15 cellular contexts compared by ENCODE assay signal in genomic region chrX:43121637-43122036, GRCh38.
DNase-seq lines count a peak whose midpoint lies in the region; ATAC-seq and TF ChIP-seq lines count a peak whose summit lies in the region.
"Had no signal": no experiment of that assay in that cellular context is flagged by ENCODE, and none has a peak within 500 bp of the region (broad histone marks: within the 10 kb centered on the region; RNA-seq: fewer than 3 reads in every experiment).

No MANE protein-coding gene starts in this region.

- 100% methylated on average over 1 of the region's 1 CpG for WGBS in endodermal cell (ENCODE audit: insufficient coverage in 1 of 2, insufficient read length in 1 of 2), 2 experiments

- no peak overlapping the region for H3K9ac ChIP-seq in endodermal cell (ENCODE audit: extremely low read depth, low read length, poor library complexity, severe bottlenecking)
- H3K9ac ChIP-seq in neural progenitor cell, result no peak overlapping the region

- no peaks in the 10 kb centered on the region for H4K20me1 ChIP-seq in neural progenitor cell (ENCODE audit: low read depth)

- no peaks in the 10 kb centered on the region for H3K9me3 Mint-ChIP-seq in activated CD4-positive, alpha-beta T cell treated with anti-CD3 and anti-CD28 coated beads, Interleukin-2, amount 10 ng/mL, durations not matched to agents 7 days and 5 days
- H3K9me3 Mint-ChIP-seq in endodermal cell (peaks cover 16% of the 10 kb centered on the region), neural progenitor cell (no peaks in the 10 kb centered on the region)
- no peaks in the 10 kb centered on the region for H3K9me3 Mint-ChIP-seq in activated T-cell treated with anti-CD3 and anti-CD28 coated beads, Interleukin-2, amount 50 U/mL, for 72 hours

- H3K79me2 ChIP-seq in neural progenitor cell (ENCODE audit: low read depth), result no peaks in the 10 kb centered on the region

- H3K36me3 ChIP-seq in endodermal cell (ENCODE audit: control insufficient read depth, insufficient read depth, low read length) (no peaks in the 10 kb centered on the region), neural progenitor cell (no peaks in the 10 kb centered on the region)
- H3K36me3 ChIP-seq: cardiac muscle cell, heart left ventricle had no signal

- H3K4me2 ChIP-seq in neural progenitor cell, result no peak overlapping the region

- no peak overlapping the region for H2AFZ ChIP-seq in neural progenitor cell (replicated peaks)

- TF ChIP-seq CTCF in endodermal cell (conservative IDR thresholded peaks at IDR 0.05) (peak; percentile 64), neural progenitor cell (IDR thresholded peaks at IDR 0.05) (peak; percentile 42)

- H3K9me3 ChIP-seq in endodermal cell (ENCODE audit: control insufficient read depth, low read length) (peaks cover 10% of the 10 kb centered on the region), neural progenitor cell (ENCODE audit: low read depth) (no peaks in the 10 kb centered on the region)
- H3K9me3 ChIP-seq: heart left ventricle had no signal

- H3K27ac ChIP-seq in endodermal cell (ENCODE audit: low read depth, low read length) (no peak overlapping the region), neural progenitor cell (no peak overlapping the region)
- H3K27ac ChIP-seq: cardiac muscle cell, heart left ventricle had no signal

- CTCF ChIA-PET in activated CD4-positive, alpha-beta T cell treated with anti-CD3 and anti-CD28 coated beads, Interleukin-2, amount 10 ng/mL, durations not matched to agents 7 days and 5 days (lab: Charles Lee), result interaction anchor here (1.6 kb wide), 1 partner anchor 13 kb away, joined by 4 read pairs; no protein-coding TSS in a partner anchor

- H3K27me3 ChIP-seq in endodermal cell (ENCODE audit: control insufficient read depth, insufficient read depth, low read length, poor library complexity, severe bottlenecking) (no peaks in the 10 kb centered on the region), neural progenitor cell (no peaks in the 10 kb centered on the region)
- H3K27me3 ChIP-seq: cardiac muscle cell had no signal

- H3F3A ChIP-seq in neural progenitor cell (ENCODE audit: low read depth), result no peaks in the 10 kb centered on the region

- H3K4me3 Mint-ChIP-seq in activated CD4-positive, alpha-beta T cell treated with anti-CD3 and anti-CD28 coated beads, Interleukin-2, amount 10 ng/mL, durations not matched to agents 7 days and 5 days, result no peak overlapping the region
- no peak overlapping the region for H3K4me3 Mint-ChIP-seq in endodermal cell
- H3K4me3 Mint-ChIP-seq in neural progenitor cell, result no peak overlapping the region
- no peak overlapping the region for H3K4me3 Mint-ChIP-seq in activated T-cell treated with anti-CD3 and anti-CD28 coated beads, Interleukin-2, amount 50 U/mL, for 72 hours

- H3K27ac Mint-ChIP-seq in activated CD4-positive, alpha-beta T cell treated with anti-CD3 and anti-CD28 coated beads, Interleukin-2, amount 10 ng/mL, durations not matched to agents 7 days and 5 days, result no peak overlapping the region
- H3K27ac Mint-ChIP-seq in endodermal cell (no peak overlapping the region), neural progenitor cell (no peak overlapping the region)
- no peak overlapping the region for H3K27ac Mint-ChIP-seq in activated T-cell treated with anti-CD3 and anti-CD28 coated beads, Interleukin-2, amount 50 U/mL, for 72 hours

- H3K4me1 Mint-ChIP-seq in activated CD4-positive, alpha-beta T cell treated with anti-CD3 and anti-CD28 coated beads, Interleukin-2, amount 10 ng/mL, durations not matched to agents 7 days and 5 days, result no peaks in the 10 kb centered on the region
- peaks cover 3% of the 10 kb centered on the region for H3K4me1 Mint-ChIP-seq in endodermal cell
- H3K4me1 Mint-ChIP-seq in neural progenitor cell, result no peaks in the 10 kb centered on the region
- H3K4me1 Mint-ChIP-seq in activated T-cell treated with anti-CD3 and anti-CD28 coated beads, Interleukin-2, amount 50 U/mL, for 72 hours (ENCODE audit: low read depth), result no peaks in the 10 kb centered on the region

- H3K4me3 ChIP-seq in endodermal cell (ENCODE audit: low read length) (no peak overlapping the region), neural progenitor cell (no peak overlapping the region)
- H3K4me3 ChIP-seq: cardiac muscle cell, heart left ventricle had no signal

- peak; percentile 6 for DNase-seq in activated CD4-positive, alpha-beta T cell treated with anti-CD3 and anti-CD28 coated beads, Interleukin-2, amount 10 ng/mL, durations not matched to agents 7 days and 5 days
- DNase-seq in activated CD4-positive, alpha-beta T cell treated with anti-CD3 and anti-CD28 coated beads, Interleukin-2, amount 50 U/mL, for 1 hour, result no peak
- DNase-seq in M059J (ENCODE audit: low read depth) (peak; percentile 22), endodermal cell (peak; percentile 43), neural progenitor cell (ENCODE audit: low spot score) (peak; percentile 36), MV-4-11 (lab: John Stamatoyannopoulos, UW) (no peak)
- no peak for DNase-seq in activated T-cell treated with anti-CD3 and anti-CD28 coated beads, Interleukin-2, amount 50 U/mL, for 72 hours
- DNase-seq: activated naive CD4-positive, alpha-beta T cell; heart left ventricle; left colon; naive B cell; NCI-H1048; stimulated activated CD4-positive, alpha-beta T cell treated with anti-CD3 and anti-CD28 coated beads, Interleukin-15, amount 100 ng/mL, for 24 hours had no signal

- no peaks in the 10 kb centered on the region for H3K36me3 Mint-ChIP-seq in activated CD4-positive, alpha-beta T cell treated with anti-CD3 and anti-CD28 coated beads, Interleukin-2, amount 10 ng/mL, durations not matched to agents 7 days and 5 days (ENCODE audit: low read depth)
- peaks cover 7% of the 10 kb centered on the region for H3K36me3 Mint-ChIP-seq in endodermal cell (ENCODE audit: low read depth)
- H3K36me3 Mint-ChIP-seq in neural progenitor cell, result no peaks in the 10 kb centered on the region
- no peaks in the 10 kb centered on the region for H3K36me3 Mint-ChIP-seq in activated T-cell treated with anti-CD3 and anti-CD28 coated beads, Interleukin-2, amount 50 U/mL, for 72 hours (ENCODE audit: insufficient read depth in 2 of 2)
- H3K36me3 Mint-ChIP-seq: naive B cell had no signal

- POLR2A ChIA-PET in activated CD4-positive, alpha-beta T cell treated with anti-CD3 and anti-CD28 coated beads, Interleukin-2, amount 10 ng/mL, durations not matched to agents 7 days and 5 days (lab: Charles Lee), result no interaction called here

- H3K4me1 ChIP-seq in endodermal cell (ENCODE audit: control insufficient read depth, insufficient read depth, low read length) (no peaks in the 10 kb centered on the region), neural progenitor cell (no peaks in the 10 kb centered on the region)
- H3K4me1 ChIP-seq: heart left ventricle had no signal

- no peaks in the 10 kb centered on the region for H3K27me3 Mint-ChIP-seq in activated CD4-positive, alpha-beta T cell treated with anti-CD3 and anti-CD28 coated beads, Interleukin-2, amount 10 ng/mL, durations not matched to agents 7 days and 5 days
- H3K27me3 Mint-ChIP-seq in endodermal cell (ENCODE audit: insufficient read depth), result no peaks in the 10 kb centered on the region
- H3K27me3 Mint-ChIP-seq in neural progenitor cell (ENCODE audit: insufficient read depth, low read depth), result no peaks in the 10 kb centered on the region
- no peaks in the 10 kb centered on the region for H3K27me3 Mint-ChIP-seq in activated T-cell treated with anti-CD3 and anti-CD28 coated beads, Interleukin-2, amount 50 U/mL, for 72 hours (ENCODE audit: low read depth)
- H3K27me3 Mint-ChIP-seq: naive B cell had no signal

- no peak for ATAC-seq in GM19035 (IDR thresholded peaks at IDR 0.05; ENCODE audit: unreplicated experiment)
- ATAC-seq in activated T-cell treated with anti-CD3 and anti-CD28 coated beads, Interleukin-2, amount 50 U/mL, for 72 hours (replicated peaks in 1 of 2), result no peak
- ATAC-seq: heart left ventricle, left colon had no signal

Comparison
In these comparisons a context has a peak if more than half of its experiments do, and no peak if none do; other contexts are left out.
1. DNase-seq: peak in activated CD4-positive, alpha-beta T cell treated with anti-CD3 and anti-CD28 coated beads, Interleukin-2, amount 10 ng/mL, durations not matched to agents 7 days and 5 days (single experiment), M059J (single experiment), endodermal cell (single experiment) and neural progenitor cell (single experiment); none in activated CD4-positive, alpha-beta T cell treated with anti-CD3 and anti-CD28 coated beads, Interleukin-2, amount 50 U/mL, for 1 hour (single experiment), activated T-cell treated with anti-CD3 and anti-CD28 coated beads, Interleukin-2, amount 50 U/mL, for 72 hours (0 of 2) and MV-4-11 (single experiment).